Comparison of ENCODE assay signal across 1 cellular context in genomic region chr19:48260359-48260714, GRCh38.
A peak's percentile ranks its signal among the peaks of the same experiment; 100 is the strongest.
TF ChIP-seq lines count a peak whose summit lies in the region.

No MANE protein-coding gene starts in this region.

TF ChIP-seq in HepG2, 621 proteins besides CTCF, POLR2A, EP300 and RAD21:
- 0 out of 2 replicates have a peak, but pooled peaks have one; percentile 2 for TF ChIP-seq ZNF687 (CRISPR knock-in tag; IDR thresholded peaks at IDR 0.05)
